Comparison of ENCODE assay signal across 10 cellular contexts in genomic region chr13:98652721-98653470, GRCh38.
A peak's percentile ranks its signal among the peaks of the same experiment; 100 is the strongest.
DNase-seq lines count a peak whose midpoint lies in the region; ATAC-seq and TF ChIP-seq lines count a peak whose summit lies in the region.
"Had no signal": no experiment of that assay in that cellular context is flagged by ENCODE, and none has a peak within 500 bp of the region (broad histone marks: within the 10 kb centered on the region; RNA-seq: fewer than 3 reads in every experiment).

No MANE protein-coding gene starts in this region.

- H3K9me3 Mint-ChIP-seq in stimulated activated naive CD8-positive, alpha-beta T cell treated with anti-CD3 and anti-CD28 coated beads, Interleukin-15, Interleukin-2, amounts not matched to agents 100 ng/mL and 50 ng/mL, for 24 hours, result no peaks in the 10 kb centered on the region

- no peak for ATAC-seq in stimulated activated naive CD8-positive, alpha-beta T cell treated with anti-CD3 and anti-CD28 coated beads, Interleukin-15, Interleukin-2, amounts not matched to agents 100 U/mL and 50 U/mL, for 24 hours
- peak; percentile 21 for ATAC-seq in HG03159 (IDR thresholded peaks at IDR 0.05; ENCODE audit: unreplicated experiment)
- ATAC-seq in aorta (ENCODE audit: low FRiP score), result no peak
- ATAC-seq in esophagus mucosa, result no peak
- ATAC-seq in left ventricle myocardium superior, result no peak

- DNase-seq in stimulated activated naive CD8-positive, alpha-beta T cell treated with anti-CD3 and anti-CD28 coated beads, Interleukin-15, Interleukin-2, amounts not matched to agents 100 U/mL and 50 U/mL, for 24 hours, result no peak
- DNase-seq in coronary artery (ENCODE audit: low spot score), result no peak
- no peak for DNase-seq in aorta
- DNase-seq in LoVo (ENCODE audit: low spot score), result no peak
- no peak for DNase-seq in left ventricle myocardium superior
- DNase-seq: T1000 had no signal

- WGBS in aorta, 2 donors, result 45 to 53% methylated on average over 4 of the region's 4 CpGs

- peaks cover 3% of the 10 kb centered on the region for H3K4me1 Mint-ChIP-seq in stimulated activated naive CD8-positive, alpha-beta T cell treated with anti-CD3 and anti-CD28 coated beads, Interleukin-15, Interleukin-2, amounts not matched to agents 100 ng/mL and 50 ng/mL, for 24 hours (ENCODE audit: low read depth)

- TF ChIP-seq CTCF in coronary artery (IDR thresholded peaks at IDR 0.05), result no peak

- no peaks in the 10 kb centered on the region for H3K4me1 ChIP-seq in aorta (ENCODE audit: control insufficient read depth in 1 of 2, insufficient read depth in 2 of 2, low read length in 2 of 2)

- no peaks in the 10 kb centered on the region for H3K9me3 ChIP-seq in aorta (ENCODE audit: control insufficient read depth, low read length)

- intact Hi-C loops in aorta (cut with DNase I) (loop anchor here (1.0 to 5.0 kb wide), 3 partner anchors 76 to 208 kb away; partner anchors contain the start of gene STK24 (in 1 of the 2)), left ventricle myocardium superior (cut with micrococcal nuclease) (loop anchor here (10.0 kb wide), 1 partner anchor 208 kb away; no protein-coding TSS in a partner anchor)

- no peaks in the 10 kb centered on the region for H3K36me3 ChIP-seq in aorta (ENCODE audit: control insufficient read depth in 1 of 2, insufficient read depth in 2 of 2, low read length in 1 of 2)

- peaks cover 4% of the 10 kb centered on the region for H3K27me3 Mint-ChIP-seq in stimulated activated naive CD8-positive, alpha-beta T cell treated with anti-CD3 and anti-CD28 coated beads, Interleukin-15, Interleukin-2, amounts not matched to agents 100 ng/mL and 50 ng/mL, for 24 hours

- H3K27me3 ChIP-seq in aorta (ENCODE audit: control insufficient read depth in 1 of 2, insufficient read depth in 2 of 2, low read length in 1 of 2), result no peaks in the 10 kb centered on the region

- H3K27ac ChIP-seq in coronary artery, result no peak overlapping the region
- H3K27ac ChIP-seq in aorta (ENCODE audit: low read depth in 1 of 2, low read length in 2 of 2), result no peak overlapping the region

- no peaks in the 10 kb centered on the region for H3K36me3 Mint-ChIP-seq in stimulated activated naive CD8-positive, alpha-beta T cell treated with anti-CD3 and anti-CD28 coated beads, Interleukin-15, Interleukin-2, amounts not matched to agents 100 ng/mL and 50 ng/mL, for 24 hours (ENCODE audit: low read depth)

- H3K27ac Mint-ChIP-seq in stimulated activated naive CD8-positive, alpha-beta T cell treated with anti-CD3 and anti-CD28 coated beads, Interleukin-15, Interleukin-2, amounts not matched to agents 100 ng/mL and 50 ng/mL, for 24 hours, result peak overlapping the region; percentile 67
- H3K27ac Mint-ChIP-seq: progenitor cell of endocrine pancreas had no signal

- H3K4me3 ChIP-seq in coronary artery (peak overlapping the region; percentile 17), aorta (ENCODE audit: low read length in 2 of 2) (no peak overlapping the region)

- no peak overlapping the region for H3K4me3 Mint-ChIP-seq in stimulated activated naive CD8-positive, alpha-beta T cell treated with anti-CD3 and anti-CD28 coated beads, Interleukin-15, Interleukin-2, amounts not matched to agents 100 ng/mL and 50 ng/mL, for 24 hours
